28 cellular contexts compared by ENCODE assay signal in the genomic region with DNA sequence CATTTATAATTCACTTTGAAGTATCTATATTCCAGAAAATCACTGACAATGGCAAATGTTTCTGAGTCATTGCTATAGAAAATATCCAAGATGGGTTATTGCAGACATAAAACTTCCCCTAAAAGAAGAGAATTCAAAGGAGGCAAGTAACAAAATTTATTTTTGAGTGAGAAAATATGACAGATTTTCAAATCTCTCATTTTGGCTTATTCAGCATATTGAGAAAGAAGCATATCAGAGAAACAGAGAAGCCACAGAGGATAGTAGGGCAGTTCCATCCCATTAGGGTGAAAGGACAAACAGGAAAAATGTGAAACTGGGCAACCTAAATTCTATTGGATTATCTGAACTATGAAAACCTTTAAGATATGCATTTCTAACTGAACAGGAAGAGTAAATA.
"Had no signal": no experiment of that assay in that cellular context is flagged by ENCODE, and none has a peak within 500 bp of the region (broad histone marks: within the 10 kb centered on the region; RNA-seq: fewer than 3 reads in every experiment).

No MANE protein-coding gene starts in this region.

- H3K27me3 Mint-ChIP-seq: dendritic cell treated with granulocyte-macrophage colony-stimulating factor and Interleukin-4, amounts not matched to agents 40 ng/mL and 50 ng/mL, for 4 days; effector memory CD8-positive, alpha-beta T cell had no signal

- H3K9me3 Mint-ChIP-seq: dendritic cell treated with granulocyte-macrophage colony-stimulating factor and Interleukin-4, amounts not matched to agents 40 ng/mL and 50 ng/mL, for 4 days; effector memory CD8-positive, alpha-beta T cell; endodermal cell had no signal

- H3K27ac Mint-ChIP-seq: dendritic cell treated with granulocyte-macrophage colony-stimulating factor and Interleukin-4, amounts not matched to agents 40 ng/mL and 50 ng/mL, for 4 days; effector memory CD8-positive, alpha-beta T cell; endodermal cell had no signal

- H3K4me2 ChIP-seq: hepatocyte had no signal

- FAIRE-seq: endometrium, endothelial cell of umbilical vein had no signal

- H3K36me3 ChIP-seq: colonic mucosa, esophagus muscularis mucosa, esophagus squamous epithelium, gastrocnemius medialis, gastroesophageal sphincter, heart left ventricle, heart right ventricle had no signal

- H3K4me3 Mint-ChIP-seq: dendritic cell treated with granulocyte-macrophage colony-stimulating factor and Interleukin-4, amounts not matched to agents 40 ng/mL and 50 ng/mL, for 4 days; effector memory CD8-positive, alpha-beta T cell; endodermal cell had no signal

- H3K79me2 ChIP-seq: hepatocyte had no signal

- H3K4me3 ChIP-seq: colonic mucosa, coronary artery, dorsolateral prefrontal cortex, esophagus muscularis mucosa, esophagus squamous epithelium, gastrocnemius medialis, gastroesophageal sphincter, heart left ventricle, heart right ventricle, hepatocyte had no signal

- H3K9me3 ChIP-seq: colonic mucosa, esophagus muscularis mucosa, esophagus squamous epithelium, gastrocnemius medialis, gastroesophageal sphincter had no signal

- H3K27me3 ChIP-seq: colonic mucosa, dorsolateral prefrontal cortex, esophagus muscularis mucosa, esophagus squamous epithelium, foreskin keratinocyte, gastrocnemius medialis, gastroesophageal sphincter, heart left ventricle, heart right ventricle, hepatocyte had no signal

- H3K27ac ChIP-seq: colonic mucosa, coronary artery, dorsolateral prefrontal cortex, epithelial cell of prostate, esophagus muscularis mucosa, esophagus squamous epithelium, foreskin keratinocyte, gastrocnemius medialis, gastroesophageal sphincter, heart left ventricle, heart right ventricle, hepatocyte had no signal

- H3K4me1 ChIP-seq: colonic mucosa, esophagus muscularis mucosa, esophagus squamous epithelium, foreskin keratinocyte, gastrocnemius medialis, gastroesophageal sphincter, heart left ventricle, heart right ventricle had no signal

- H2AFZ ChIP-seq: hepatocyte had no signal

- H3K4me1 Mint-ChIP-seq: endodermal cell had no signal

- DNase-seq: colonic mucosa; cortex of kidney; dermis blood vessel endothelial cell; dorsolateral prefrontal cortex; effector CD4-positive, alpha-beta T cell; effector CD8-positive, alpha-beta T cell; effector memory CD4-positive, alpha-beta T cell; effector memory CD8-positive, alpha-beta T cell; endodermal cell; erythroblast; esophagus squamous epithelium; foreskin fibroblast; foreskin keratinocyte; foreskin melanocyte; gastrocnemius medialis; glutamatergic neuron; head of caudate nucleus; heart left ventricle; heart right ventricle had no signal

- ATAC-seq: effector memory CD8-positive, alpha-beta T cell; esophagus mucosa; foreskin keratinocyte; gastrocnemius medialis; gastroesophageal sphincter; heart left ventricle; heart right ventricle had no signal
